ENCODE assay signal across 10 cellular contexts in the genomic region with DNA sequence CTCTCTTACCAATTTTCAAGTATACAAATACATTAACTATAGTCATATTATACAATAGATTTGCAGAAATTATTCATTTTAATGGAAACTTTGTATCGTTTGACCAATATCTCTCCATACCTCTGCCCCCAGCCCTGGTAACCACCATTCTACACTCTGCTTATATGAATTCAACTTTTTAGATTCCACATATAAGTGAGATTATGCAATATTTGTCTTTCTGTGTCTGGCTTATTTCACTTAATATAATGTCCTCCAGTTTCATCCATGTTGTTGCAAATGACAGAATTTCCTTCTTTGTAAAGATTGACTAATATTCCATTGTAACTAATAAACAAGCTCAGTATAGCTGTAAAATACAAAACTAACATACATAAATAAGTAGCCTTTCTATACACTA. TPM values are rescaled to one million over a fixed set of nuclear protein-coding genes. Genes with fewer than 3 reads are reported as not detected.
"Had no signal": no experiment of that assay in that cellular context is flagged by ENCODE, and none has a peak within 500 bp of the region (broad histone marks: within the 10 kb centered on the region; RNA-seq: fewer than 3 reads in every experiment).

No MANE protein-coding gene starts in this region.

- ATAC-seq: HCT116, HepG2 had no signal

- H3K27ac ChIP-seq: GM23248, HL-60 had no signal

- H3K4me3 Mint-ChIP-seq: HFFc6 had no signal

- H3K9me3 Mint-ChIP-seq: HFFc6 had no signal

- FAIRE-seq: HepG2 had no signal

- H3K9me3 ChIP-seq: HAP-1 had no signal

- H3K27ac Mint-ChIP-seq: HFFc6 had no signal

- DNase-seq: GM23248, GOT3, H7, HFFc6, KBM-7 had no signal

- H3K4me3 ChIP-seq: GM23248, HAP-1 had no signal

- H3K36me3 ChIP-seq: HAP-1 had no signal

- H2AFZ ChIP-seq: GM23248 had no signal

- H3K9ac ChIP-seq: GM23248 had no signal

- H3K4me1 ChIP-seq: HAP-1 had no signal

RNA-seq across cellular contexts. Expression of a gene that starts 55.4 kb away (rescaled TPM):
- total RNA-seq: GM23248, H7, HFFc6, HT1080 had no signal
- polyA plus RNA-seq: GM23248 had no signal
